In genomic region chr3:98003306-98003969, GRCh38 we compare ENCODE assay signal across 12 cellular contexts. TPM values are rescaled to one million over a fixed set of nuclear protein-coding genes. Genes with fewer than 3 reads are reported as not detected.
DNase-seq lines count a peak whose midpoint lies in the region; ATAC-seq and TF ChIP-seq lines count a peak whose summit lies in the region.
"Had no signal": no experiment of that assay in that cellular context is flagged by ENCODE, and none has a peak within 500 bp of the region (broad histone marks: within the 10 kb centered on the region; RNA-seq: fewer than 3 reads in every experiment).

No MANE protein-coding gene starts in this region.

- H3K9me3 Mint-ChIP-seq in activated B cell treated with CpG ODN at 0.5 μM for 24 hours = no peaks in the 10 kb centered on the region
- H3K9me3 Mint-ChIP-seq in WTC11 = no peaks in the 10 kb centered on the region

- intact Hi-C loops in activated B cell treated with CpG ODN at 0.5 μM for 24 hours (cut with micrococcal nuclease) = no loop called here

- TF ChIP-seq CTCF in activated B cell treated with CpG ODN at 0.5 μM for 24 hours (IDR thresholded peaks at IDR 0.05) (no peak), WTC11 (IDR thresholded peaks at IDR 0.05) (no peak)

- CTCF ChIA-PET in activated B cell treated with CpG ODN at 0.5 μM for 24 hours (lab: Charles Lee) (no interaction called here), WTC11 (lab: Charles Lee) (interaction anchor here (0.6 kb wide), 1 partner anchor 599 kb away, joined by 3 read pairs; no protein-coding TSS in a partner anchor)

- H3K4me3 Mint-ChIP-seq in activated B cell treated with CpG ODN at 0.5 μM for 24 hours = no peak overlapping the region
- no peak overlapping the region for H3K4me3 Mint-ChIP-seq in WTC11

- peaks cover 5% of the 10 kb centered on the region for H3K27me3 Mint-ChIP-seq in activated B cell treated with CpG ODN at 0.5 μM for 24 hours
- no peaks in the 10 kb centered on the region for H3K27me3 Mint-ChIP-seq in WTC11 (ENCODE audit: low read depth)

- H3K4me1 Mint-ChIP-seq in activated B cell treated with CpG ODN at 0.5 μM for 24 hours = peaks cover 19% of the 10 kb centered on the region
- H3K4me1 Mint-ChIP-seq in WTC11 = peaks cover 4% of the 10 kb centered on the region

- H3K27ac Mint-ChIP-seq in activated B cell treated with CpG ODN at 0.5 μM for 24 hours (peak overlapping the region; percentile 64), WTC11 (no peak overlapping the region)

- peak; percentile 36 for ATAC-seq in GM18858 (IDR thresholded peaks at IDR 0.05; ENCODE audit: unreplicated experiment)
- peak; percentile 54 for ATAC-seq in GM21381 (IDR thresholded peaks at IDR 0.05; ENCODE audit: unreplicated experiment)
- ATAC-seq in HG03354 (IDR thresholded peaks at IDR 0.05; ENCODE audit: poor library complexity, severe bottlenecking, unreplicated experiment) = peak; percentile 72
- ATAC-seq in activated B cell treated with CpG ODN at 0.5 μM for 24 hours (ENCODE audit: low read depth) = peak; percentile 34
- no peak for ATAC-seq in WTC11

- POLR2A ChIA-PET in activated B cell treated with CpG ODN at 0.5 μM for 24 hours (lab: Charles Lee) = no interaction called here
- POLR2A ChIA-PET in WTC11 (lab: Charles Lee) = no interaction called here

- DNase-seq in activated B cell treated with CpG ODN at 0.5 μM for 24 hours (no peak), AG08396 (ENCODE audit: low spot score) (no peak), WTC11 (ENCODE audit: low spot score) (no peak), T-helper 9 cell (no peak)
- DNase-seq: activated CD4-positive, alpha-beta T cell treated with anti-CD3 and anti-CD28 coated beads, Interleukin-2, amount 50 U/mL, for 4 hours; foreskin fibroblast; NCI-H526 treated with DMSO at 0.1 percent for 48 hours; stimulated activated CD4-positive, alpha-beta T cell treated with anti-CD3 and anti-CD28 coated beads, Interleukin-12 subunit alpha, Interleukin-12 subunit beta, amount 100 ng/mL, for 4 hours; substantia nigra had no signal

- H3K36me3 Mint-ChIP-seq in activated B cell treated with CpG ODN at 0.5 μM for 24 hours (ENCODE audit: low read depth) = no peaks in the 10 kb centered on the region
- H3K36me3 Mint-ChIP-seq in WTC11 = no peaks in the 10 kb centered on the region

TF ChIP-seq in WTC11, 78 proteins besides CTCF, POLR2A, EP300 and RAD21 (continues in another document):
- TF ChIP-seq, protein P1, sequence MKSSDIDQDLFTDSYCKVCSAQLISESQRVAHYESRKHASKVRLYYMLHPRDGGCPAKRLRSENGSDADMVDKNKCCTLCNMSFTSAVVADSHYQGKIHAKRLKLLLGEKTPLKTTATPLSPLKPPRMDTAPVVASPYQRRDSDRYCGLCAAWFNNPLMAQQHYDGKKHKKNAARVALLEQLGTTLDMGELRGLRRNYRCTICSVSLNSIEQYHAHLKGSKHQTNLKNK (CRISPR knock-in tag; IDR thresholded peaks at IDR 0.05) = no peak
- TF ChIP-seq USF1 (CRISPR knock-in tag; IDR thresholded peaks at IDR 0.05) (no peak), ZNF317 (CRISPR knock-in tag; IDR thresholded peaks at IDR 0.05; ENCODE audit: borderline replicate concordance, low read depth) (no peak), HMGA2 (CRISPR knock-in tag; IDR thresholded peaks at IDR 0.05) (no peak), ESRRA (CRISPR knock-in tag; IDR thresholded peaks at IDR 0.05; ENCODE audit: borderline replicate concordance) (no peak), RORB (CRISPR knock-in tag; IDR thresholded peaks at IDR 0.05) (no peak), CREB1 (CRISPR knock-in tag; IDR thresholded peaks at IDR 0.05) (no peak), AFF4 (CRISPR knock-in tag; IDR thresholded peaks at IDR 0.05; ENCODE audit: borderline replicate concordance) (no peak), NFE2L1 (CRISPR knock-in tag; IDR thresholded peaks at IDR 0.05) (no peak), GTF2I (CRISPR knock-in tag; conservative IDR thresholded peaks at IDR 0.05) (no peak), NR3C1 (CRISPR knock-in tag; conservative IDR thresholded peaks at IDR 0.05; ENCODE audit: low read depth) (no peak), FOXP1 (CRISPR knock-in tag; IDR thresholded peaks at IDR 0.05; ENCODE audit: borderline replicate concordance) (no peak), GABPB1 (CRISPR knock-in tag; IDR thresholded peaks at IDR 0.05) (no peak)
- TF ChIP-seq, protein P2, sequence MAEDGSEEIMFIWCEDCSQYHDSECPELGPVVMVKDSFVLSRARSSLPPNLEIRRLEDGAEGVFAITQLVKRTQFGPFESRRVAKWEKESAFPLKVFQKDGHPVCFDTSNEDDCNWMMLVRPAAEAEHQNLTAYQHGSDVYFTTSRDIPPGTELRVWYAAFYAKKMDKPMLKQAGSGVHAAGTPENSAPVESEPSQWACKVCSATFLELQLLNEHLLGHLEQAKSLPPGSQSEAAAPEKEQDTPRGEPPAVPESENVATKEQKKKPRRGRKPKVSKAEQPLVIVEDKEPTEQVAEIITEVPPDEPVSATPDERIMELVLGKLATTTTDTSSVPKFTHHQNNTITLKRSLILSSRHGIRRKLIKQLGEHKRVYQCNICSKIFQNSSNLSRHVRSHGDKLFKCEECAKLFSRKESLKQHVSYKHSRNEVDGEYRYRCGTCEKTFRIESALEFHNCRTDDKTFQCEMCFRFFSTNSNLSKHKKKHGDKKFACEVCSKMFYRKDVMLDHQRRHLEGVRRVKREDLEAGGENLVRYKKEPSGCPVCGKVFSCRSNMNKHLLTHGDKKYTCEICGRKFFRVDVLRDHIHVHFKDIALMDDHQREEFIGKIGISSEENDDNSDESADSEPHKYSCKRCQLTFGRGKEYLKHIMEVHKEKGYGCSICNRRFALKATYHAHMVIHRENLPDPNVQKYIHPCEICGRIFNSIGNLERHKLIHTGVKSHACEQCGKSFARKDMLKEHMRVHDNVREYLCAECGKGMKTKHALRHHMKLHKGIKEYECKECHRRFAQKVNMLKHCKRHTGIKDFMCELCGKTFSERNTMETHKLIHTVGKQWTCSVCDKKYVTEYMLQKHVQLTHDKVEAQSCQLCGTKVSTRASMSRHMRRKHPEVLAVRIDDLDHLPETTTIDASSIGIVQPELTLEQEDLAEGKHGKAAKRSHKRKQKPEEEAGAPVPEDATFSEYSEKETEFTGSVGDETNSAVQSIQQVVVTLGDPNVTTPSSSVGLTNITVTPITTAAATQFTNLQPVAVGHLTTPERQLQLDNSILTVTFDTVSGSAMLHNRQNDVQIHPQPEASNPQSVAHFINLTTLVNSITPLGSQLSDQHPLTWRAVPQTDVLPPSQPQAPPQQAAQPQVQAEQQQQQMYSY (CRISPR knock-in tag; IDR thresholded peaks at IDR 0.05) = no peak
- TF ChIP-seq, protein P3, sequence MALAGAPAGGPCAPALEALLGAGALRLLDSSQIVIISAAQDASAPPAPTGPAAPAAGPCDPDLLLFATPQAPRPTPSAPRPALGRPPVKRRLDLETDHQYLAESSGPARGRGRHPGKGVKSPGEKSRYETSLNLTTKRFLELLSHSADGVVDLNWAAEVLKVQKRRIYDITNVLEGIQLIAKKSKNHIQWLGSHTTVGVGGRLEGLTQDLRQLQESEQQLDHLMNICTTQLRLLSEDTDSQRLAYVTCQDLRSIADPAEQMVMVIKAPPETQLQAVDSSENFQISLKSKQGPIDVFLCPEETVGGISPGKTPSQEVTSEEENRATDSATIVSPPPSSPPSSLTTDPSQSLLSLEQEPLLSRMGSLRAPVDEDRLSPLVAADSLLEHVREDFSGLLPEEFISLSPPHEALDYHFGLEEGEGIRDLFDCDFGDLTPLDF (CRISPR knock-in tag; IDR thresholded peaks at IDR 0.05) = no peak

RNA-seq across cellular contexts. Expression of gene RIOX2, which starts 31.2 kb away (rescaled TPM):
- total RNA-seq in activated B cell treated with CpG ODN at 0.5 μM for 24 hours = 33.7 and 34.8 TPM in 2 replicates
- 8.7 to 11.0 TPM (median 8.7 TPM) in 3 replicates for total RNA-seq in WTC11 (2021)

RNA-seq across cellular contexts. Expression of gene GABRR3, which starts 31.7 kb away (rescaled TPM):
- not detected in 2 replicates for total RNA-seq in activated B cell treated with CpG ODN at 0.5 μM for 24 hours
- total RNA-seq in WTC11 (2021) = not detected in 3 replicates
